Comparison of ENCODE assay signal across 36 cellular contexts in genomic region chr7:109622320-109622719, GRCh38.
"Had no signal": no experiment of that assay in that cellular context is flagged by ENCODE, and none has a peak within 500 bp of the region (broad histone marks: within the 10 kb centered on the region; RNA-seq: fewer than 3 reads in every experiment).

No MANE protein-coding gene starts in this region.

- H3K27me3 ChIP-seq: adrenal gland, ascending aorta, body of pancreas, brain microvascular endothelial cell, breast epithelium, cardiac muscle cell had no signal

- DNase-seq: activated effector memory CD4-positive, alpha-beta T cell treated with anti-CD3 and anti-CD28 coated beads, Interleukin-2, amount 50 U/mL, for 16 hours; activated effector memory CD4-positive, alpha-beta T cell treated with Interleukin-2 at 50 U/mL for 16 hours; activated gamma-delta T cell; activated gamma-delta T cell treated with Interleukin-2 at 50 U/mL for 16 hours; activated naive CD4-positive, alpha-beta T cell; activated naive CD4-positive, alpha-beta T cell treated with anti-CD3 and anti-CD28 coated beads, Interleukin-2, amount 10 ng/mL, durations not matched to agents 7 days and 5 days; activated naive CD4-positive, alpha-beta T cell treated with anti-CD3 and anti-CD28 coated beads, Interleukin-2, amount 50 U/mL, for 16 hours; activated naive CD4-positive, alpha-beta T cell treated with Interleukin-2 at 50 U/mL for 16 hours; activated naive CD8-positive, alpha-beta T cell treated with anti-CD3 and anti-CD28 coated beads for 36 hours; activated naive CD8-positive, alpha-beta T cell treated with anti-CD3 and anti-CD28 coated beads, Interleukin-2, amount 10 ng/mL, durations not matched to agents 7 days and 5 days; activated naive CD8-positive, alpha-beta T cell treated with anti-CD3 and anti-CD28 coated beads, Interleukin-2, amount 50 U/mL, for 24 hours; activated T-cell treated with anti-CD3 and anti-CD28 coated beads, Interleukin-2, amount 50 U/mL, for 24 hours; activated T-cell treated with anti-CD3 and anti-CD28 coated beads, Interleukin-2, amount 50 U/mL, for 4 hours; activated T-cell treated with anti-CD3 and anti-CD28 coated beads, Interleukin-2, amount 50 U/mL, for 48 hours; activated T-cell treated with anti-CD3 and anti-CD28 coated beads, Interleukin-2, amount 50 U/mL, for 72 hours; adrenal gland; amniotic stem cell; amygdala; anterior cingulate cortex; aorta; body of pancreas; brain microvascular endothelial cell; caudate nucleus; central memory CD4-positive, alpha-beta T cell; cerebellar nuclear complex had no signal

- H3K4me3 Mint-ChIP-seq: activated naive CD4-positive, alpha-beta T cell treated with anti-CD3 and anti-CD28 coated beads, Interleukin-2, amount 10 ng/mL, durations not matched to agents 7 days and 5 days; activated naive CD4-positive, alpha-beta T cell treated with anti-CD3 and anti-CD28 coated beads, Interleukin-2, amount 50 U/mL, for 24 hours; activated naive CD8-positive, alpha-beta T cell; activated naive CD8-positive, alpha-beta T cell treated with anti-CD3 and anti-CD28 coated beads for 36 hours; activated naive CD8-positive, alpha-beta T cell treated with anti-CD3 and anti-CD28 coated beads, Interleukin-2, amount 10 ng/mL, durations not matched to agents 7 days and 5 days; activated naive CD8-positive, alpha-beta T cell treated with anti-CD3 and anti-CD28 coated beads, Interleukin-2, amount 50 U/mL, for 24 hours; activated T-cell treated with anti-CD3 and anti-CD28 coated beads, Interleukin-2, amount 50 U/mL, for 24 hours; activated T-cell treated with anti-CD3 and anti-CD28 coated beads, Interleukin-2, amount 50 U/mL, for 4 hours; activated T-cell treated with anti-CD3 and anti-CD28 coated beads, Interleukin-2, amount 50 U/mL, for 72 hours; activated T-helper 1 cell treated with anti-CD3 and anti-CD28 coated beads, Interleukin-12 subunit alpha, Interleukin-12 subunit beta, Interleukin-2, Interleukin-4 antibody, amounts not matched to agents 30 ng/mL and 10 ng/mL and 1 ng/mL, durations not matched to agents 14 hours and 24 hours and 36 hours; activated T-helper 17 cell treated with anti-CD3 and anti-CD28 coated beads, Interleukin-2, amount 50 U/mL, for 72 hours; brain; central memory CD8-positive, alpha-beta T cell had no signal

- H3K27me3 Mint-ChIP-seq: activated naive CD4-positive, alpha-beta T cell treated with anti-CD3 and anti-CD28 coated beads, Interleukin-2, amount 10 ng/mL, durations not matched to agents 7 days and 5 days; activated naive CD4-positive, alpha-beta T cell treated with anti-CD3 and anti-CD28 coated beads, Interleukin-2, amount 50 U/mL, for 24 hours; activated naive CD8-positive, alpha-beta T cell; activated naive CD8-positive, alpha-beta T cell treated with anti-CD3 and anti-CD28 coated beads for 36 hours; activated naive CD8-positive, alpha-beta T cell treated with anti-CD3 and anti-CD28 coated beads, Interleukin-2, amount 10 ng/mL, durations not matched to agents 7 days and 5 days; activated naive CD8-positive, alpha-beta T cell treated with anti-CD3 and anti-CD28 coated beads, Interleukin-2, amount 50 U/mL, for 24 hours; activated T-cell treated with anti-CD3 and anti-CD28 coated beads, Interleukin-2, amount 50 U/mL, for 24 hours; activated T-helper 17 cell treated with anti-CD3 and anti-CD28 coated beads, Interleukin-2, amount 50 U/mL, for 72 hours; central memory CD8-positive, alpha-beta T cell had no signal

- H3K36me3 ChIP-seq: adrenal gland, ascending aorta, brain microvascular endothelial cell, breast epithelium, cardiac muscle cell had no signal

- H3K27ac ChIP-seq: adrenal gland, ascending aorta, body of pancreas, brain microvascular endothelial cell, breast epithelium, cardiac muscle cell had no signal

- H3K4me1 ChIP-seq: adrenal gland, ascending aorta, body of pancreas, breast epithelium had no signal

- H3K4me1 Mint-ChIP-seq: activated naive CD4-positive, alpha-beta T cell treated with anti-CD3 and anti-CD28 coated beads, Interleukin-2, amount 10 ng/mL, durations not matched to agents 7 days and 5 days; activated naive CD4-positive, alpha-beta T cell treated with anti-CD3 and anti-CD28 coated beads, Interleukin-2, amount 50 U/mL, for 24 hours; activated naive CD8-positive, alpha-beta T cell treated with anti-CD3 and anti-CD28 coated beads for 36 hours; activated naive CD8-positive, alpha-beta T cell treated with anti-CD3 and anti-CD28 coated beads, Interleukin-2, amount 10 ng/mL, durations not matched to agents 7 days and 5 days; activated naive CD8-positive, alpha-beta T cell treated with anti-CD3 and anti-CD28 coated beads, Interleukin-2, amount 50 U/mL, for 24 hours; activated T-helper 17 cell treated with anti-CD3 and anti-CD28 coated beads, Interleukin-2, amount 50 U/mL, for 72 hours; brain; central memory CD8-positive, alpha-beta T cell had no signal

- ATAC-seq: activated naive CD4-positive, alpha-beta T cell treated with anti-CD3 and anti-CD28 coated beads, Interleukin-2, amount 50 U/mL, for 72 hours; activated naive CD8-positive, alpha-beta T cell treated with anti-CD3 and anti-CD28 coated beads, Interleukin-2, amount 50 U/mL, for 24 hours; activated T-cell treated with anti-CD3 and anti-CD28 coated beads, Interleukin-2, amount 50 U/mL, for 4 hours; activated T-cell treated with anti-CD3 and anti-CD28 coated beads, Interleukin-2, amount 50 U/mL, for 72 hours; activated T-helper 17 cell treated with anti-CD3 and anti-CD28 coated beads, Interleukin-2, amount 50 U/mL, for 72 hours; body of pancreas had no signal

- H3K9me3 ChIP-seq: adrenal gland, ascending aorta, body of pancreas, breast epithelium had no signal

- H3K9me3 Mint-ChIP-seq: activated naive CD4-positive, alpha-beta T cell treated with anti-CD3 and anti-CD28 coated beads, Interleukin-2, amount 10 ng/mL, durations not matched to agents 7 days and 5 days; activated naive CD4-positive, alpha-beta T cell treated with anti-CD3 and anti-CD28 coated beads, Interleukin-2, amount 50 U/mL, for 24 hours; activated naive CD8-positive, alpha-beta T cell treated with anti-CD3 and anti-CD28 coated beads, Interleukin-2, amount 10 ng/mL, durations not matched to agents 7 days and 5 days; activated T-helper 1 cell treated with anti-CD3 and anti-CD28 coated beads, Interleukin-12 subunit alpha, Interleukin-12 subunit beta, Interleukin-2, Interleukin-4 antibody, amounts not matched to agents 30 ng/mL and 10 ng/mL and 1 ng/mL, durations not matched to agents 14 hours and 24 hours and 36 hours; activated T-helper 17 cell treated with anti-CD3 and anti-CD28 coated beads, Interleukin-2, amount 50 U/mL, for 72 hours had no signal

- H3K4me3 ChIP-seq: adrenal gland, ascending aorta, body of pancreas, breast epithelium, cardiac muscle cell had no signal

- H3K36me3 Mint-ChIP-seq: activated naive CD4-positive, alpha-beta T cell treated with anti-CD3 and anti-CD28 coated beads, Interleukin-2, amount 10 ng/mL, durations not matched to agents 7 days and 5 days; activated naive CD4-positive, alpha-beta T cell treated with anti-CD3 and anti-CD28 coated beads, Interleukin-2, amount 50 U/mL, for 24 hours; activated naive CD4-positive, alpha-beta T cell treated with anti-CD3 and anti-CD28 coated beads, Interleukin-2, amount 50 U/mL, for 72 hours; activated naive CD8-positive, alpha-beta T cell; activated naive CD8-positive, alpha-beta T cell treated with anti-CD3 and anti-CD28 coated beads for 36 hours; activated naive CD8-positive, alpha-beta T cell treated with anti-CD3 and anti-CD28 coated beads, Interleukin-2, amount 10 ng/mL, durations not matched to agents 7 days and 5 days; brain had no signal

- H3K27ac Mint-ChIP-seq: activated naive CD4-positive, alpha-beta T cell treated with anti-CD3 and anti-CD28 coated beads, Interleukin-2, amount 10 ng/mL, durations not matched to agents 7 days and 5 days; activated naive CD4-positive, alpha-beta T cell treated with anti-CD3 and anti-CD28 coated beads, Interleukin-2, amount 50 U/mL, for 24 hours; activated naive CD4-positive, alpha-beta T cell treated with anti-CD3 and anti-CD28 coated beads, Interleukin-2, amount 50 U/mL, for 72 hours; activated naive CD8-positive, alpha-beta T cell; activated naive CD8-positive, alpha-beta T cell treated with anti-CD3 and anti-CD28 coated beads for 36 hours; activated naive CD8-positive, alpha-beta T cell treated with anti-CD3 and anti-CD28 coated beads, Interleukin-2, amount 10 ng/mL, durations not matched to agents 7 days and 5 days; activated naive CD8-positive, alpha-beta T cell treated with anti-CD3 and anti-CD28 coated beads, Interleukin-2, amount 50 U/mL, for 24 hours; activated T-cell treated with anti-CD3 and anti-CD28 coated beads, Interleukin-2, amount 50 U/mL, for 24 hours; activated T-cell treated with anti-CD3 and anti-CD28 coated beads, Interleukin-2, amount 50 U/mL, for 72 hours; activated T-helper 1 cell treated with anti-CD3 and anti-CD28 coated beads, Interleukin-12 subunit alpha, Interleukin-12 subunit beta, Interleukin-2, Interleukin-4 antibody, amounts not matched to agents 30 ng/mL and 10 ng/mL and 1 ng/mL, durations not matched to agents 14 hours and 24 hours and 36 hours; activated T-helper 17 cell treated with anti-CD3 and anti-CD28 coated beads, Interleukin-2, amount 50 U/mL, for 72 hours; activated T-helper 2 cell treated with anti-CD3 and anti-CD28 coated beads, Interferon-gamma antibody, Interleukin-2, Interleukin-4, amounts not matched to agents 10 μg/mL and 5 μg/mL and 100 μg/mL, durations not matched to agents 14 hours and 24 hours and 36 hours; brain had no signal
